Comparison of ENCODE assay signal across 8 cellular contexts in the genomic region with DNA sequence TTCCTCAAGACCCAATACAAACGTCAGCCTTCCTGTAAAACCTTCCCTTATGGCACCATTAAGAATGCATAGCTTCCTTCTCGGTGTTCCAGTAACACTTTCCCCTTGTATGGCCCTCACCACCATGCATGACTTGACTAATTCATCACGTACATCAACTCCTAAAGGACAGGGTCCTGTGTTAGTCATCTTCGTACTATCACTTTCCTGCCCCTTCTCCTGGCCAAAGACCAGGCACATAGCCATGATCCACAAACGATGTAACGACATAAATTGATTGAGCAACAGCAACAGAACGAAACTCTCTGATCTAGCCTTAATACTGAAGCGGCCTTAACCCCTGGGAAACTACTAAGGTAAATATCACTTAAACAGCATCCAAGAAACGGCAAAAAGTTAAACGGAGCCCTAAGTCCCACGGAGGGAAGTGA. TPM values are rescaled to one million over a fixed set of nuclear protein-coding genes. Genes with fewer than 3 reads are reported as not detected.
DNase-seq lines count a peak whose midpoint lies in the region; ATAC-seq and TF ChIP-seq lines count a peak whose summit lies in the region.

No MANE protein-coding gene starts in this region.

- H3K4me1 ChIP-seq in iPS-20b (ENCODE audit: insufficient read depth, low read length) = no peaks in the 10 kb centered on the region

- no peak for TF ChIP-seq CTCF in AG09309 (IDR thresholded peaks at IDR 0.05; ENCODE audit: control insufficient read depth, insufficient read depth, low read depth, low read length, missing control alignments)

- H3K9me3 ChIP-seq in MG63 (no peaks in the 10 kb centered on the region), iPS-20b (ENCODE audit: insufficient read depth, low read depth, low read length) (no peaks in the 10 kb centered on the region)

- ATAC-seq in GM18870 (IDR thresholded peaks at IDR 0.05; ENCODE audit: unreplicated experiment) (peak; percentile 17), GM21619 (IDR thresholded peaks at IDR 0.05; ENCODE audit: unreplicated experiment) (no peak)
- ATAC-seq in stimulated activated naive CD8-positive, alpha-beta T cell treated with anti-CD3 and anti-CD28 coated beads, Interleukin-15, Interleukin-2, amounts not matched to agents 100 U/mL and 50 U/mL, for 24 hours = peak; percentile 76

- H3K27me3 ChIP-seq in MG63 (no peaks in the 10 kb centered on the region), iPS-20b (ENCODE audit: insufficient read depth, low read length) (no peaks in the 10 kb centered on the region)

- peak overlapping the region; percentile 89 for H3K9ac ChIP-seq in iPS-20b (ENCODE audit: low read depth, low read length)

- DNase-seq in AG09309 (ENCODE audit: low read depth) (no peak), MG63 (peak; percentile 32), NCI-H1092 treated with DMSO at 0.1 percent for 48 hours (lab: John Stamatoyannopoulos, UW) (no peak)
- peak; percentile 25 for DNase-seq in stimulated activated naive CD8-positive, alpha-beta T cell treated with anti-CD3 and anti-CD28 coated beads, Interleukin-15, Interleukin-2, amounts not matched to agents 100 U/mL and 50 U/mL, for 24 hours

- H3K4me3 ChIP-seq in AG09309 (ENCODE audit: control insufficient read depth, low read depth, low read length) (peak overlapping the region; percentile 90), MG63 (peak overlapping the region; percentile 82), iPS-20b (ENCODE audit: low read length) (peak overlapping the region; percentile 80)

- H3K36me3 ChIP-seq in MG63 (peaks cover 41% of the 10 kb centered on the region), iPS-20b (ENCODE audit: insufficient read depth, low read depth, low read length) (peaks cover 20% of the 10 kb centered on the region)

- H3K27ac ChIP-seq in angular gyrus (ENCODE audit: low read depth, low read length) (peak overlapping the region; percentile 84), iPS-20b (ENCODE audit: low read length) (peak overlapping the region; percentile 20)

RNA-seq across cellular contexts. Expression of gene PSMD12, which starts 0.6 kb away (rescaled TPM):
- 20.5 and 53.9 TPM in 2 replicates for total RNA-seq in MG63 (2014; rRNA removed; shearing (Covaris generic); ENCODE audit: low replicate concordance)

RNA-seq across cellular contexts. Expression of gene PITPNC1, which starts 11.3 kb away (rescaled TPM):
- total RNA-seq in MG63 (2014; rRNA removed; shearing (Covaris generic); ENCODE audit: low replicate concordance) = 0.49 and 0.99 TPM in 2 replicates

Comparison
In these comparisons a context has a peak if more than half of its experiments do, and no peak if none do; other contexts are left out.
1. DNase-seq: peak in MG63 (single experiment) and stimulated activated naive CD8-positive, alpha-beta T cell treated with anti-CD3 and anti-CD28 coated beads, Interleukin-15, Interleukin-2, amounts not matched to agents 100 U/mL and 50 U/mL, for 24 hours (single experiment); none in AG09309 (single experiment) and NCI-H1092 treated with DMSO at 0.1 percent for 48 hours (single experiment).
2. Peak in every context shown above with its lines, with median percentiles within 50 percentile points of each other: H3K4me3 ChIP-seq.